11 cellular contexts compared by ENCODE assay signal in genomic region chr7:64849250-64849923, GRCh38. TPM values are rescaled to one million over a fixed set of nuclear protein-coding genes. Genes with fewer than 3 reads are reported as not detected.
DNase-seq lines count a peak whose midpoint lies in the region; ATAC-seq, FAIRE-seq and TF ChIP-seq lines count a peak whose summit lies in the region.
"Had no signal": no experiment of that assay in that cellular context is flagged by ENCODE, and none has a peak within 500 bp of the region (broad histone marks: within the 10 kb centered on the region; RNA-seq: fewer than 3 reads in every experiment).

No MANE protein-coding gene starts in this region.

- H3K36me3 Mint-ChIP-seq in activated CD8-positive, alpha-beta T cell treated with anti-CD3 and anti-CD28 coated beads, Interleukin-2, amount 10 ng/mL, durations not matched to agents 7 days and 5 days (ENCODE audit: low read depth), result no peaks in the 10 kb centered on the region
- H3K36me3 Mint-ChIP-seq in CD8-positive, alpha-beta memory T cell, result peaks cover 0 to 29% (median 2%) of the 10 kb centered on the region in 3 donors

- H3K4me3 Mint-ChIP-seq in activated CD8-positive, alpha-beta T cell treated with anti-CD3 and anti-CD28 coated beads, Interleukin-2, amount 10 ng/mL, durations not matched to agents 7 days and 5 days, result no peak overlapping the region
- H3K4me3 Mint-ChIP-seq in CD8-positive, alpha-beta memory T cell, result no peak overlapping the region
- H3K4me3 Mint-ChIP-seq: neural crest cell had no signal

- FAIRE-seq in HTR-8/SVneo (lab: Jason Lieb, UNC), result no peak
- FAIRE-seq: D721Med had no signal

- H3K27ac ChIP-seq in Karpas-422 (ENCODE audit: low read length) (no peak overlapping the region), PC-9 (no peak overlapping the region), colonic mucosa (no peak overlapping the region)
- H3K27ac ChIP-seq in CD8-positive, alpha-beta memory T cell (ENCODE audit: low read depth, low read length), result no peak overlapping the region

- ATAC-seq in activated CD8-positive, alpha-beta T cell treated with anti-CD3 and anti-CD28 coated beads, Interleukin-2, amount 10 ng/mL, durations not matched to agents 7 days and 5 days, result no peak

- no peaks in the 10 kb centered on the region for H3K4me1 ChIP-seq in Karpas-422 (ENCODE audit: low read length)
- 0 out of 2 replicates have a peak, but pooled peaks cover 5% of the 10 kb centered on the region for H3K4me1 ChIP-seq in PC-9 (replicated peaks; ENCODE audit: insufficient read depth)
- no peaks in the 10 kb centered on the region for H3K4me1 ChIP-seq in CD8-positive, alpha-beta memory T cell (ENCODE audit: insufficient read depth, low read length)
- H3K4me1 ChIP-seq in colonic mucosa, result no peaks in the 10 kb centered on the region

- no peaks in the 10 kb centered on the region for H3K4me1 Mint-ChIP-seq in activated CD8-positive, alpha-beta T cell treated with anti-CD3 and anti-CD28 coated beads, Interleukin-2, amount 10 ng/mL, durations not matched to agents 7 days and 5 days (ENCODE audit: low read depth)
- H3K4me1 Mint-ChIP-seq in CD8-positive, alpha-beta memory T cell, result no peaks in the 10 kb centered on the region
- H3K4me1 Mint-ChIP-seq: neural crest cell had no signal

- BruUV-seq in PC-9 (replicated peaks; lab: Mats Ljungman, UMichigan), result no TSS peak

- H3K36me3 ChIP-seq in Karpas-422 (ENCODE audit: insufficient read depth, low read length), result no peaks in the 10 kb centered on the region
- H3K36me3 ChIP-seq in PC-9 (ENCODE audit: low read depth), result no peaks in the 10 kb centered on the region
- H3K36me3 ChIP-seq in CD8-positive, alpha-beta memory T cell (ENCODE audit: insufficient read depth, low read length), result no peaks in the 10 kb centered on the region
- no peaks in the 10 kb centered on the region for H3K36me3 ChIP-seq in colonic mucosa

- POLR2A ChIA-PET in PC-9 (lab: Charles Lee; ENCODE audit: unreplicated experiment), result interaction anchor here (0.6 kb wide), 1 partner anchor 37 kb away, joined by 4 read pairs; no protein-coding TSS in a partner anchor
- POLR2A ChIA-PET in activated CD8-positive, alpha-beta T cell treated with anti-CD3 and anti-CD28 coated beads, Interleukin-2, amount 10 ng/mL, durations not matched to agents 7 days and 5 days (lab: Charles Lee), result no interaction called here
- POLR2A ChIA-PET in CD8-positive, alpha-beta memory T cell (lab: Charles Lee), result no interaction called here

- H3K27me3 Mint-ChIP-seq in activated CD8-positive, alpha-beta T cell treated with anti-CD3 and anti-CD28 coated beads, Interleukin-2, amount 10 ng/mL, durations not matched to agents 7 days and 5 days (ENCODE audit: low read depth), result no peaks in the 10 kb centered on the region
- H3K27me3 Mint-ChIP-seq in CD8-positive, alpha-beta memory T cell, result peaks cover 2 to 3% of the 10 kb centered on the region in 2 donors

- H3K4me3 ChIP-seq in Karpas-422 (ENCODE audit: low read length), result no peak overlapping the region
- H3K4me3 ChIP-seq in PC-9, result peak overlapping the region; percentile 27; the same call in 1 of the 2 replicates
- no peak overlapping the region for H3K4me3 ChIP-seq in CD8-positive, alpha-beta memory T cell (ENCODE audit: low read length)
- no peak overlapping the region for H3K4me3 ChIP-seq in colonic mucosa

- H3K79me2 ChIP-seq in Karpas-422 (ENCODE audit: low read length) (no peaks in the 10 kb centered on the region), PC-9 (ENCODE audit: low read depth) (no peaks in the 10 kb centered on the region)

- DNase-seq in COLO668 (lab: John Stamatoyannopoulos, UW; ENCODE audit: unreplicated experiment), result peak; percentile 60
- peak; percentile 50 for DNase-seq in Karpas-422
- DNase-seq in PC-9, result peak; percentile 26 to 45
- DNase-seq in head of caudate nucleus, result peak; percentile 16 to 89 (median 60)
- no peak for DNase-seq in activated CD8-positive, alpha-beta T cell treated with anti-CD3 and anti-CD28 coated beads, Interleukin-2, amount 10 ng/mL, durations not matched to agents 7 days and 5 days
- no peak for DNase-seq in CD8-positive, alpha-beta memory T cell
- no peak for DNase-seq in HTR-8/SVneo (ENCODE audit: insufficient read length, low spot score)
- no peak for DNase-seq in colonic mucosa
- DNase-seq: activated CD4-positive, alpha-beta T cell treated with anti-CD3 and anti-CD28 coated beads for 48 hours had no signal

- no peaks in the 10 kb centered on the region for H3K27me3 ChIP-seq in Karpas-422 (ENCODE audit: low read length)
- no peaks in the 10 kb centered on the region for H3K27me3 ChIP-seq in PC-9 (ENCODE audit: insufficient read depth, low read depth)
- no peaks in the 10 kb centered on the region for H3K27me3 ChIP-seq in CD8-positive, alpha-beta memory T cell (ENCODE audit: insufficient read depth, low read length, poor library complexity, severe bottlenecking)
- no peaks in the 10 kb centered on the region for H3K27me3 ChIP-seq in colonic mucosa

- no peaks in the 10 kb centered on the region for H3K9me2 ChIP-seq in Karpas-422 (replicated peaks; ENCODE audit: insufficient read depth, low read length)
- no peaks in the 10 kb centered on the region for H3K9me2 ChIP-seq in PC-9 (ENCODE audit: insufficient read depth)

- no peaks in the 10 kb centered on the region for H4K20me1 ChIP-seq in Karpas-422 (ENCODE audit: insufficient read depth, low read depth, low read length)
- no peaks in the 10 kb centered on the region for H4K20me1 ChIP-seq in PC-9 (ENCODE audit: insufficient read depth)

- no peak overlapping the region for H3K27ac Mint-ChIP-seq in activated CD8-positive, alpha-beta T cell treated with anti-CD3 and anti-CD28 coated beads, Interleukin-2, amount 10 ng/mL, durations not matched to agents 7 days and 5 days
- H3K27ac Mint-ChIP-seq in CD8-positive, alpha-beta memory T cell, result no peak overlapping the region

- no peak for TF ChIP-seq CTCF in PC-9 (conservative IDR thresholded peaks at IDR 0.05)
- TF ChIP-seq CTCF in colonic mucosa (IDR thresholded peaks at IDR 0.05), result no peak

- no peak overlapping the region for H2AFZ ChIP-seq in Karpas-422 (ENCODE audit: low read length)
- H2AFZ ChIP-seq in PC-9, result peak overlapping the region; percentile 48; the same call in 1 of the 2 replicates

- intact Hi-C loops in PC-9 (cut with micrococcal nuclease; ENCODE audit: unreplicated experiment) (no loop called here), head of caudate nucleus (cut with DNase I) (no loop called here), colonic mucosa (cut with DNase I) (no loop called here)

- H3K4me2 ChIP-seq in Karpas-422 (ENCODE audit: low read depth, low read length, poor library complexity, severe bottlenecking) (no peak overlapping the region), PC-9 (peak overlapping the region; percentile 36)

- H3K9me3 Mint-ChIP-seq in activated CD8-positive, alpha-beta T cell treated with anti-CD3 and anti-CD28 coated beads, Interleukin-2, amount 10 ng/mL, durations not matched to agents 7 days and 5 days (ENCODE audit: insufficient read depth), result peaks cover 11% of the 10 kb centered on the region
- peaks cover 0 to 20% (median 3%) of the 10 kb centered on the region in 5 donors for H3K9me3 Mint-ChIP-seq in CD8-positive, alpha-beta memory T cell

- CTCF ChIA-PET in PC-9 (lab: Charles Lee), result no interaction called here
- CTCF ChIA-PET in activated CD8-positive, alpha-beta T cell treated with anti-CD3 and anti-CD28 coated beads, Interleukin-2, amount 10 ng/mL, durations not matched to agents 7 days and 5 days (lab: Charles Lee), result no interaction called here
- CTCF ChIA-PET in CD8-positive, alpha-beta memory T cell (lab: Charles Lee), result no interaction called here

- H3K9ac ChIP-seq in Karpas-422 (ENCODE audit: low read length) (no peak overlapping the region), colonic mucosa (ENCODE audit: low read depth in 2 of 2, low read length in 2 of 2) (no peak overlapping the region)

- H3F3A ChIP-seq in PC-9 (ENCODE audit: insufficient read depth, low read depth), result no peaks in the 10 kb centered on the region

- no peaks in the 10 kb centered on the region for H3K9me3 ChIP-seq in Karpas-422 (ENCODE audit: low read length)
- no peaks in the 10 kb centered on the region for H3K9me3 ChIP-seq in PC-9 (ENCODE audit: insufficient read depth, low read depth)
- no peaks in the 10 kb centered on the region for H3K9me3 ChIP-seq in CD8-positive, alpha-beta memory T cell (ENCODE audit: low read length)
- no peaks in the 10 kb centered on the region for H3K9me3 ChIP-seq in colonic mucosa

RNA-seq across cellular contexts. Expression of gene ZNF273, which starts 53.7 kb away (rescaled TPM):
- 16.2 and 22.0 TPM in 2 replicates for total RNA-seq in Karpas-422 (2014; rRNA removed; shearing (Covaris generic); ENCODE audit: low replicate concordance)
- total RNA-seq in PC-9 (2021), result 3.4 and 4.6 TPM in 2 replicates
- 10 to 100 TPM; 10.6 to 11.8 TPM for total RNA-seq in activated CD8-positive, alpha-beta T cell treated with anti-CD3 and anti-CD28 coated beads, Interleukin-2, amount 10 ng/mL, durations not matched to agents 7 days and 5 days
- total RNA-seq in CD8-positive, alpha-beta memory T cell, result 1 to 10 TPM; 6.8 to 7.1 TPM
- 3.1 TPM for polyA plus RNA-seq in CD8-positive, alpha-beta memory T cell
- total RNA-seq in colonic mucosa, result 1 to 10 TPM; 5.0 to 7.1 TPM

RNA-seq across cellular contexts. Expression of gene ZNF138, which starts 55.2 kb away (rescaled TPM):
- total RNA-seq in Karpas-422 (2014; rRNA removed; shearing (Covaris generic); ENCODE audit: low replicate concordance), result 13.6 and 27.2 TPM in 2 replicates
- total RNA-seq in PC-9 (2021) (7.4 and 8.4 TPM in 2 replicates), colonic mucosa (1 to 10 TPM; 6.1 to 8.8 TPM)
- total RNA-seq in activated CD8-positive, alpha-beta T cell treated with anti-CD3 and anti-CD28 coated beads, Interleukin-2, amount 10 ng/mL, durations not matched to agents 7 days and 5 days, result 10 to 100 TPM; 10.9 to 11.7 TPM
- total RNA-seq in CD8-positive, alpha-beta memory T cell, result 10 to 100 TPM in 1 of 2 experiments, 1 to 10 TPM in 1; 9.5 to 10.4 TPM
- polyA plus RNA-seq in CD8-positive, alpha-beta memory T cell, result 10.7 TPM

Comparison
In these comparisons a context has a peak if more than half of its experiments do, and no peak if none do; other contexts are left out.
1. DNase-seq: peak in COLO668 (single experiment), Karpas-422 (single experiment), PC-9 (2 of 2) and head of caudate nucleus (42 of 42); none in activated CD8-positive, alpha-beta T cell treated with anti-CD3 and anti-CD28 coated beads, Interleukin-2, amount 10 ng/mL, durations not matched to agents 7 days and 5 days (single experiment), CD8-positive, alpha-beta memory T cell (0 of 5), HTR-8/SVneo (single experiment) and colonic mucosa (single experiment).